In genomic region chr10:20105236-20105635, GRCh38 we compare ENCODE assay signal across 31 cellular contexts.
A peak's percentile ranks its signal among the peaks of the same experiment; 100 is the strongest.
DNase-seq lines count a peak whose midpoint lies in the region; ATAC-seq, FAIRE-seq and TF ChIP-seq lines count a peak whose summit lies in the region.
"Had no signal": no experiment of that assay in that cellular context is flagged by ENCODE, and none has a peak within 500 bp of the region (broad histone marks: within the 10 kb centered on the region; RNA-seq: fewer than 3 reads in every experiment).

No MANE protein-coding gene starts in this region.

- H3K27ac Mint-ChIP-seq in CD14-positive monocyte: peak overlapping the region in 4 of 7 donors; percentile 11 to 77 (median 46)
- H3K27ac Mint-ChIP-seq: activated CD4-positive, alpha-beta memory T cell treated with anti-CD3 and anti-CD28 coated beads, Interleukin-2, amount 10 ng/mL, durations not matched to agents 7 days and 5 days; GM23338; stimulated activated naive CD8-positive, alpha-beta T cell treated with anti-CD3 and anti-CD28 coated beads, Interleukin-15, amount 100 ng/mL, for 72 hours had no signal

- no peak for TF ChIP-seq CTCF in CD14-positive monocyte (IDR thresholded peaks at IDR 0.05)
- no peak for TF ChIP-seq CTCF in choroid plexus epithelial cell (conservative IDR thresholded peaks at IDR 0.05; ENCODE audit: low read depth, low read length)
- no peak for TF ChIP-seq CTCF in pancreas (IDR thresholded peaks at IDR 0.05)

- H3K4me1 Mint-ChIP-seq in CD14-positive monocyte: peaks cover 3% of the 10 kb centered on the region
- H3K4me1 Mint-ChIP-seq: activated CD4-positive, alpha-beta memory T cell treated with anti-CD3 and anti-CD28 coated beads, Interleukin-2, amount 10 ng/mL, durations not matched to agents 7 days and 5 days; stimulated activated naive CD8-positive, alpha-beta T cell treated with anti-CD3 and anti-CD28 coated beads, Interleukin-15, amount 100 ng/mL, for 72 hours had no signal

- WGBS in pancreas, 2 donors: 5 to 8% methylated on average over 3 of the region's 3 CpGs

- DNase-seq in CD14-positive monocyte (ENCODE audit: low spot score): no peak
- peak; percentile 87 for DNase-seq in NCI-H226
- peak; percentile 55 for DNase-seq in choroid plexus epithelial cell (ENCODE audit: low read depth)
- peak in 1 of 6 donors; percentile 19 for DNase-seq in pancreas
- DNase-seq in DMS79 (lab: John Stamatoyannopoulos, UW): no peak
- DNase-seq in urothelium cell line (ENCODE audit: low spot score): no peak
- DNase-seq: activated CD4-positive, alpha-beta memory T cell treated with anti-CD3 and anti-CD28 coated beads, Interleukin-2, amount 10 ng/mL, durations not matched to agents 7 days and 5 days; activated T-cell treated with anti-CD3 and anti-CD28 coated beads, Interleukin-2, amount 50 U/mL, for 1 hour; adrenal gland; DND-41; mammary epithelial cell; NCI-H1105 treated with DMSO at 0.1 percent for 48 hours; NCI-H2029 treated with DMSO at 0.1 percent for 48 hours; NCI-H345; OCI-M1; retina; stimulated activated CD4-positive, alpha-beta T cell treated with anti-CD3 and anti-CD28 coated beads, Interleukin-12 subunit alpha, Interleukin-12 subunit beta, amount 100 ng/mL, for 4 hours; stimulated activated CD4-positive, alpha-beta T cell treated with anti-CD3 and anti-CD28 coated beads, Interleukin-4, amount 100 ng/mL, for 4 hours; stimulated activated naive CD8-positive, alpha-beta T cell treated with anti-CD3 and anti-CD28 coated beads, Interleukin-15, amount 100 ng/mL, for 72 hours; SW 1271; upper lobe of left lung had no signal

- no peaks in the 10 kb centered on the region for H3K9me3 ChIP-seq in pancreas
- H3K9me3 ChIP-seq: adrenal gland, neutrophil, upper lobe of left lung had no signal

- ATAC-seq in pancreas (peak; percentile 54 to 88 (median 82)), HG02759 (IDR thresholded peaks at IDR 0.05; ENCODE audit: unreplicated experiment) (no peak), HG03025 (IDR thresholded peaks at IDR 0.05; ENCODE audit: low FRiP score, unreplicated experiment) (no peak)
- ATAC-seq: GM12878; GM23338; Right ventricle myocardium inferior; stimulated activated naive CD8-positive, alpha-beta T cell treated with anti-CD3 and anti-CD28 coated beads, Interleukin-15, amount 100 ng/mL, for 72 hours had no signal

- peaks cover 0 to 3% (median 2%) of the 10 kb centered on the region in 7 donors for H3K9me3 Mint-ChIP-seq in CD14-positive monocyte
- H3K9me3 Mint-ChIP-seq: GM23338 had no signal

- H3K27me3 ChIP-seq in pancreas: no peaks in the 10 kb centered on the region
- H3K27me3 ChIP-seq: adrenal gland, neutrophil, upper lobe of left lung had no signal

- intact Hi-C loops in CD14-positive monocyte (cut with micrococcal nuclease): no loop called here
- intact Hi-C loops in pancreas (cut with DNase I): no loop called here

- H3K27ac ChIP-seq in pancreas: peak overlapping the region in 1 of 4 donors; percentile 36
- H3K27ac ChIP-seq: adrenal gland, epithelial cell of prostate, HL-60, neutrophil, upper lobe of left lung had no signal

- peaks cover 0 to 3% (median 0%) of the 10 kb centered on the region in 3 donors for H3K27me3 Mint-ChIP-seq in CD14-positive monocyte (ENCODE audit: low read depth in 3 of 3)
- H3K27me3 Mint-ChIP-seq: activated CD4-positive, alpha-beta memory T cell treated with anti-CD3 and anti-CD28 coated beads, Interleukin-2, amount 10 ng/mL, durations not matched to agents 7 days and 5 days; stimulated activated naive CD8-positive, alpha-beta T cell treated with anti-CD3 and anti-CD28 coated beads, Interleukin-15, amount 100 ng/mL, for 72 hours had no signal

- no peak overlapping the region for H3K4me3 Mint-ChIP-seq in CD14-positive monocyte
- H3K4me3 Mint-ChIP-seq: activated CD4-positive, alpha-beta memory T cell treated with anti-CD3 and anti-CD28 coated beads, Interleukin-2, amount 10 ng/mL, durations not matched to agents 7 days and 5 days; GM23338; stimulated activated naive CD8-positive, alpha-beta T cell treated with anti-CD3 and anti-CD28 coated beads, Interleukin-15, amount 100 ng/mL, for 72 hours had no signal

- peaks cover 27 to 28% of the 10 kb centered on the region in 2 donors for H3K36me3 Mint-ChIP-seq in CD14-positive monocyte

- H3K4me3 ChIP-seq in choroid plexus epithelial cell (ENCODE audit: low read depth, low read length) (no peak overlapping the region), pancreas (no peak overlapping the region)
- H3K4me3 ChIP-seq: adrenal gland, GM12878, GM23338, upper lobe of left lung had no signal

- FAIRE-seq in pancreas (lab: Jason Lieb, UNC) (no peak), urothelium cell line (lab: Jason Lieb, UNC) (no peak)
- FAIRE-seq: frontal cortex, GM12878, keratinocyte had no signal

- no peaks in the 10 kb centered on the region for H3K36me3 ChIP-seq in pancreas
- H3K36me3 ChIP-seq: adrenal gland, neutrophil, upper lobe of left lung had no signal

- peaks cover 0 to 2% (median 0%) of the 10 kb centered on the region in 3 donors for H3K4me1 ChIP-seq in pancreas

Comparison
In these comparisons a context has a peak if more than half of its experiments do, and no peak if none do; other contexts are left out.
1. DNase-seq: peak in NCI-H226 (single experiment) and choroid plexus epithelial cell (single experiment); none in CD14-positive monocyte (single experiment), DMS79 (single experiment) and urothelium cell line (single experiment).
2. ATAC-seq: peak in pancreas (4 of 4); none in HG02759 (single experiment) and HG03025 (single experiment).